ENCODE assay signal across 1 cellular context in genomic region chr1:192952646-192953045, GRCh38.
TF ChIP-seq lines count a peak whose summit lies in the region.

No MANE protein-coding gene starts in this region.

TF ChIP-seq in IMR-90, 13 proteins besides CTCF, POLR2A, EP300 and RAD21 (continued from another document):
- no peak for TF ChIP-seq ELK1 (IDR thresholded peaks at IDR 0.05; ENCODE audit: borderline replicate concordance, low read depth, low read length)
- TF ChIP-seq CEBPB (IDR thresholded peaks at IDR 0.05; ENCODE audit: low read depth, low read length): no peak
